ENCODE assay signal across 9 cellular contexts in the genomic region with DNA sequence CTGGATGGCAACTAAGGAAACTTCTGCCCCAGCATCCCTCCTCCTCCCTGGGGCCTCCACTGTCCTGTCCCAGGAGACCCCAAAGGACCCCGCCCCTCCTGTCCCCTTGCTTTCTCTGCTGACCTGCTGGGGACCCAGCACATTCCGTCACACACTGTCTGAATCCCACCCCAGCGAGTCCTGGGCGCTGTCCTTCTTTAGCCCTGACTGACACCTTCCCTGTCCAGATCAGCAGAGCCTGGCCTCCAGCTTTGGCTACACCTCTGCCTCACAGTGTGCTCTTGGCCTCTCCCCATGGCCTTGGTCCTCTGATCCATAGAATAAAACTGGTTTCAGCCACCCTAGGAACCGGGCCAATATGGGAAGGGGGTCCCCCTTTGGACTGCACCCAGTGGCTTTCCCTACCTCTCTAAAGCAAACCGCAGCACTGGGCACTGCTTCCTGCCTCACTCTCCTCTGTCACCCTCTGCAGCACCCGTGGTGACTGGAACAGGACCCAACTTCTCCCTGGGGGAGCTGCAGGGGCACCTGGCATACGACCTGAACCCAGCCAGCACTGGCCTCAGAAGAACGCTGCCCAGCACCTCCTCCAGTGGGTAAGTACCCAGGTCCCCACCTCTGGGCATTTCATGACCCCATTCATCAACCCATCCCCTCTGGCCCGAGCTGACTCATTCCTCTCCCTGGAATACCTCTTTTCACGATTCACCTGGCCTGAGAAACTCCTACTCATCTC. TPM values are rescaled to one million over a fixed set of nuclear protein-coding genes. Genes with fewer than 3 reads are reported as not detected.
DNase-seq lines count a peak whose midpoint lies in the region; ATAC-seq and TF ChIP-seq lines count a peak whose summit lies in the region.
"Had no signal": no experiment of that assay in that cellular context is flagged by ENCODE, and none has a peak within 500 bp of the region (broad histone marks: within the 10 kb centered on the region; RNA-seq: fewer than 3 reads in every experiment).

No MANE protein-coding gene starts in this region.

- H3K9me3 ChIP-seq in PC-3 (ENCODE audit: low read length): no peaks in the 10 kb centered on the region

- H3K4me2 ChIP-seq in PC-3 (ENCODE audit: low read length): no peak overlapping the region

- POLR2A ChIA-PET in PC-3 (lab: Charles Lee; ENCODE audit: unreplicated experiment): no interaction called here

- TF ChIP-seq CTCF in Calu3 (IDR thresholded peaks at IDR 0.05; ENCODE audit: unreplicated experiment) (no peak), PC-3 (conservative IDR thresholded peaks at IDR 0.05; ENCODE audit: low read depth, low read length) (no peak), progenitor cell of endocrine pancreas (IDR thresholded peaks at IDR 0.05; ENCODE audit: unreplicated experiment) (no peak)

- DNase-seq in Calu3 (no peak), PC-3 (no peak), epithelial cell of prostate (ENCODE audit: low read depth, low spot score) (no peak), progenitor cell of endocrine pancreas (ENCODE audit: low spot score, unreplicated experiment) (no peak), NCI-H1048 (lab: John Stamatoyannopoulos, UW) (no peak), NCI-H2171 (lab: John Stamatoyannopoulos, UW) (no peak), SKM-1 (lab: John Stamatoyannopoulos, UW; ENCODE audit: unreplicated experiment) (no peak), GM03348 (ENCODE audit: low spot score) (no peak)

- H3K9me3 Mint-ChIP-seq in Calu3 (ENCODE audit: low read depth, unreplicated experiment) (no peaks in the 10 kb centered on the region), progenitor cell of endocrine pancreas (ENCODE audit: low read depth) (no peaks in the 10 kb centered on the region)

- no peak for ATAC-seq in PC-3

- BruUV-seq in Calu3 (replicated peaks; lab: Mats Ljungman, UMichigan): no TSS peak
- no TSS peak for BruUV-seq in PC-3 (replicated peaks; lab: Mats Ljungman, UMichigan)

- no peaks in the 10 kb centered on the region for H3K9me2 ChIP-seq in PC-3 (replicated peaks; ENCODE audit: low read length)

- H3K9ac ChIP-seq in PC-3 (ENCODE audit: low read length): peak overlapping the region; percentile 85; the same call in 1 of the 2 replicates

- H3K36me3 Mint-ChIP-seq in Calu3 (ENCODE audit: insufficient read depth, unreplicated experiment): peaks cover 18% of the 10 kb centered on the region
- H3K36me3 Mint-ChIP-seq in progenitor cell of endocrine pancreas (ENCODE audit: insufficient read depth): peaks cover 2% of the 10 kb centered on the region

- H3K4me1 Mint-ChIP-seq in Calu3 (ENCODE audit: low read depth, unreplicated experiment): no peaks in the 10 kb centered on the region
- peaks cover 3% of the 10 kb centered on the region for H3K4me1 Mint-ChIP-seq in progenitor cell of endocrine pancreas (ENCODE audit: low read depth)

- intact Hi-C loops in Calu3 (cut with micrococcal nuclease; ENCODE audit: unreplicated experiment) (no loop called here), PC-3 (cut with micrococcal nuclease) (no loop called here)

- peaks cover 3% of the 10 kb centered on the region for H3K36me3 ChIP-seq in PC-3 (ENCODE audit: low read depth, low read length)

- H3K27me3 Mint-ChIP-seq in Calu3 (ENCODE audit: unreplicated experiment): no peaks in the 10 kb centered on the region
- no peaks in the 10 kb centered on the region for H3K27me3 Mint-ChIP-seq in progenitor cell of endocrine pancreas

- CTCF ChIA-PET in Calu3 (lab: Charles Lee) (no interaction called here), PC-3 (lab: Charles Lee) (no interaction called here)

- H3F3A ChIP-seq in PC-3 (ENCODE audit: low read length, unreplicated experiment): no peaks in the 10 kb centered on the region

- H3K27ac ChIP-seq in PC-3 (ENCODE audit: low read length) (0 out of 2 replicates have a peak overlapping the region, but pooled peaks have one; percentile 78), epithelial cell of prostate (peak overlapping the region; percentile 82)

- H3K79me2 ChIP-seq in PC-3 (ENCODE audit: low read length): no peaks in the 10 kb centered on the region

- peak overlapping the region; percentile 87; the same call in 1 of the 2 replicates for H2AFZ ChIP-seq in PC-3 (ENCODE audit: low read length)

- peak overlapping the region; percentile 67 for H3K4me3 Mint-ChIP-seq in Calu3 (ENCODE audit: low read depth, unreplicated experiment)
- H3K4me3 Mint-ChIP-seq in progenitor cell of endocrine pancreas (ENCODE audit: low read depth): peak overlapping the region; percentile 98

- H3K4me3 ChIP-seq in PC-3 (ENCODE audit: low read length): no peak overlapping the region

- no peaks in the 10 kb centered on the region for H3K27me3 ChIP-seq in PC-3 (ENCODE audit: low read length)

- H3K27ac Mint-ChIP-seq in Calu3 (ENCODE audit: unreplicated experiment) (no peak overlapping the region), progenitor cell of endocrine pancreas (no peak overlapping the region)

- no peaks in the 10 kb centered on the region for H4K20me1 ChIP-seq in PC-3 (ENCODE audit: low read length)

- H3K4me1 ChIP-seq in PC-3 (ENCODE audit: insufficient read depth, low read length): peaks cover 11% of the 10 kb centered on the region; the same call in 1 of the 2 replicates

RNA-seq across cellular contexts. Expression of a gene that starts 46.4 kb away (rescaled TPM):
- 1.5 and 6.3 TPM in 2 replicates for total RNA-seq in Calu3 (2022)
- total RNA-seq in PC-3 (2014; rRNA removed): 0.36 and 0.69 TPM in 2 replicates
- 1.3 and 1.6 TPM in 2 replicates for total RNA-seq in progenitor cell of endocrine pancreas
- total RNA-seq: lung microvascular endothelial cell had no signal

RNA-seq across cellular contexts. Expression of a gene that starts 49.3 kb away (rescaled TPM):
- total RNA-seq in Calu3 (2022): not detected in 2 replicates
- total RNA-seq in PC-3 (2014; rRNA removed): not detected in 2 replicates
- not detected in 2 replicates for total RNA-seq in progenitor cell of endocrine pancreas
- total RNA-seq: lung microvascular endothelial cell had no signal
